Comparison of ENCODE assay signal across 27 cellular contexts in the genomic region with DNA sequence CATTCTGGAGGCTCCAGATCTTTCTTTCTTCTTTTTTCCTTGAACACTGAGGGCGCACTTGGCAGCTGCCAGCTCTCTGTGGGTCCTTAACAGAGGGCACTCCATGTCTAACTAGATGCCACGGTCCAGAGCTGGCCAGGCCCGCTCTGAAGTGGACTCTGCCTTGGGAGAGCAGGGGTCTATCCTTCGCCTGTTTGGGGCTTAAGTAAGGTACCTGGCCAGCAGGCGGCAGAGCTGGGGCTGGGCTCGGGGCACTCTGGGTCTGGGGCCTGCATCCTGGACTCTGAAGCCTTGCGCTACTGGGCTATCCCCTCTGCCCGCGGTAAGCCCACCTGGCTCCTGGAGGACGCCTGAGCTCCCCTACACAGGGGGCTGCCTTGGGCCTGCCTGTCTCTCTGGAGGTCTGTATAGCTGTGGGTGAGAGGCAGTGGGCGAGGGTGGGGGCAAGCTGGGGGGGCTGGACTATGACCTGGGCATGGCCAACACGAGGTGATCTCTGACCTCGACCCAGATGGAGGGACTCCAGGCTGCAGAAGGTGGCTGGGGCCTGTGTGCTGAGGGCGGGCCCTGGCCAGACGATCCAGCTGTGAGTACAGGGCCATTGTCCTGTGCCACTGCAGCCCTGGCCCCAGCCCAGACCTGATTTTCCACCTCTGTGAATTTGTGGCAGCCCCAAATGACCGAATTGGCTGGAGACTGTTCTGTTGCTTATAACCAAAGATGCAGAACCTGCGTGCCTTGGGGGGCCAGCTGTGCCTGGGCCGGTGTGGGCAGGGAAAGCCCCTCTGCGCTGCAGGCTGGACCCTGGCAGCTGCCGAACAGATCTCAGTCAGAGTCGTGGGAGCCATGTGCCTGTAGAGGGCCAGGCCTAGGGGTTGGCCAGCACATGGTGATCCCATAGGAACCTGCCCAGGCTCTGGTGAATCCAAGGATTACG. TPM values are rescaled to one million over a fixed set of nuclear protein-coding genes. Genes with fewer than 3 reads are reported as not detected.
DNase-seq lines count a peak whose midpoint lies in the region; ATAC-seq, FAIRE-seq and TF ChIP-seq lines count a peak whose summit lies in the region.
"Had no signal": no experiment of that assay in that cellular context is flagged by ENCODE, and none has a peak within 500 bp of the region (broad histone marks: within the 10 kb centered on the region; RNA-seq: fewer than 3 reads in every experiment).

No MANE protein-coding gene starts in this region.

- TF ChIP-seq CTCF in CD14-positive monocyte (IDR thresholded peaks at IDR 0.05) (no peak), GM13976 (IDR thresholded peaks at IDR 0.05; ENCODE audit: borderline replicate concordance, control extremely low read depth, extremely low read depth, insufficient read depth, missing control alignments) (no peak), MCF 10A (IDR thresholded peaks at IDR 0.05; ENCODE audit: unreplicated experiment) (no peak)

- CTCF ChIA-PET in MCF 10A (lab: Yijun Ruan, JAX) = interaction anchor here (0.5 to 28.9 kb wide), 7 partner anchors 14 to 746 kb away, joined by 3 to 530 read pairs (median 3); a partner anchor contains a TSS

- FAIRE-seq in GM12891 (lab: Jason Lieb, UNC) = no peak
- FAIRE-seq: astrocyte, endometrium, GM12878 had no signal

- ATAC-seq in left lobe of liver (peak; percentile 57), GM19463 (IDR thresholded peaks at IDR 0.05; ENCODE audit: unreplicated experiment) (no peak)
- ATAC-seq: gastrocnemius medialis; GM12878; natural killer cell treated with Interleukin-12 subunit alpha and Interleukin-12 subunit beta and Interleukin-15 and Interleukin-18, amount 100 ng/mL, for 72 hours had no signal

- DNase-seq in CD14-positive monocyte (ENCODE audit: low spot score) = peak; percentile 34
- DNase-seq in GM12891 (ENCODE audit: insufficient read length, low spot score) = peak; percentile 22
- peak; percentile 94 for DNase-seq in left lobe of liver (ENCODE audit: low spot score)
- DNase-seq in posterior vena cava (ENCODE audit: low spot score) = peak; percentile 64
- DNase-seq in GM13976 (ENCODE audit: low spot score) = no peak
- DNase-seq in COR-L47 (lab: John Stamatoyannopoulos, UW) = no peak
- no peak for DNase-seq in MCF 10A (ENCODE audit: unreplicated experiment)
- DNase-seq: activated B cell treated with CpG ODN at 0.5 μM for 24 hours; activated CD4-positive, alpha-beta T cell treated with anti-CD3 and anti-CD28 coated beads, Interleukin-2, amount 50 U/mL, for 4 hours; caudate nucleus; CD4-positive, CD25-positive, alpha-beta regulatory T cell; left ventricle myocardium inferior; MG63; NCI-H2029; NCI-H524 treated with DMSO at 0.1 percent for 48 hours; SHP77; stimulated activated naive CD4-positive, alpha-beta T cell treated with Interleukin-2 at 50 U/mL for 16 hours; SW 1271; T-helper 9 cell had no signal

- in situ Hi-C loops in GM13976 (cut with MboI; ENCODE audit: low sequenced_read_pairs, unreplicated experiment) = loop anchor here (10.0 kb wide), 1 partner anchor 165 kb away; no protein-coding TSS in a partner anchor

- H3K4me1 Mint-ChIP-seq in CD14-positive monocyte (peaks cover 44% of the 10 kb centered on the region), MCF 10A (ENCODE audit: insufficient read depth, unreplicated experiment) (peaks cover 3% of the 10 kb centered on the region)
- H3K4me1 Mint-ChIP-seq: activated B cell treated with CpG ODN at 0.5 μM for 24 hours; activated naive CD4-positive, alpha-beta T cell treated with anti-CD3 and anti-CD28 coated beads, Interleukin-2, amount 50 U/mL, for 24 hours; CD4-positive, CD25-positive, alpha-beta regulatory T cell had no signal

- POLR2A ChIA-PET in MCF 10A (lab: Yijun Ruan, JAX) = no interaction called here

- no peak overlapping the region for H3K27ac Mint-ChIP-seq in CD14-positive monocyte
- no peak overlapping the region for H3K27ac Mint-ChIP-seq in MCF 10A (ENCODE audit: low read depth, unreplicated experiment)
- H3K27ac Mint-ChIP-seq: activated B cell treated with CpG ODN at 0.5 μM for 24 hours; activated T-helper 1 cell treated with anti-CD3 and anti-CD28 coated beads, Interleukin-12 subunit alpha, Interleukin-12 subunit beta, Interleukin-2, Interleukin-4 antibody, amounts not matched to agents 30 ng/mL and 10 ng/mL and 1 ng/mL, durations not matched to agents 14 hours and 24 hours and 36 hours; natural killer cell treated with Interleukin-12 subunit alpha and Interleukin-12 subunit beta and Interleukin-15 and Interleukin-18, amount 100 ng/mL, for 72 hours had no signal

- intact Hi-C loops in CD14-positive monocyte (cut with micrococcal nuclease) (loop anchor here (10.0 kb wide), 2 partner anchors 95 to 255 kb away; a partner anchor contains a TSS), posterior vena cava (cut with DNase I) (loop anchor here in 1 of 2 donors (10.0 kb wide), 1 partner anchor 105 kb away; no protein-coding TSS in a partner anchor), MCF 10A (cut with micrococcal nuclease) (no loop called here)

- peaks cover 0 to 7% (median 0%) of the 10 kb centered on the region in 3 donors for H3K27me3 Mint-ChIP-seq in CD14-positive monocyte (ENCODE audit: low read depth in 3 of 3)
- no peaks in the 10 kb centered on the region for H3K27me3 Mint-ChIP-seq in MCF 10A (ENCODE audit: insufficient read depth, unreplicated experiment)
- H3K27me3 Mint-ChIP-seq: activated B cell treated with CpG ODN at 0.5 μM for 24 hours; activated naive CD4-positive, alpha-beta T cell treated with anti-CD3 and anti-CD28 coated beads, Interleukin-2, amount 50 U/mL, for 24 hours; CD4-positive, CD25-positive, alpha-beta regulatory T cell; natural killer cell treated with Interleukin-12 subunit alpha and Interleukin-12 subunit beta and Interleukin-15 and Interleukin-18, amount 100 ng/mL, for 72 hours had no signal

- H3K4me3 Mint-ChIP-seq in CD14-positive monocyte (no peak overlapping the region), MCF 10A (ENCODE audit: unreplicated experiment) (no peak overlapping the region)
- H3K4me3 Mint-ChIP-seq: activated B cell treated with CpG ODN at 0.5 μM for 24 hours; activated naive CD4-positive, alpha-beta T cell treated with anti-CD3 and anti-CD28 coated beads, Interleukin-2, amount 50 U/mL, for 24 hours; activated T-helper 1 cell treated with anti-CD3 and anti-CD28 coated beads, Interleukin-12 subunit alpha, Interleukin-12 subunit beta, Interleukin-2, Interleukin-4 antibody, amounts not matched to agents 30 ng/mL and 10 ng/mL and 1 ng/mL, durations not matched to agents 14 hours and 24 hours and 36 hours; CD4-positive, CD25-positive, alpha-beta regulatory T cell; natural killer cell treated with Interleukin-12 subunit alpha and Interleukin-12 subunit beta and Interleukin-15 and Interleukin-18, amount 100 ng/mL, for 72 hours had no signal

- TF ChIP-seq POLR2A in GM12891 (IDR thresholded peaks at IDR 0.05; ENCODE audit: low read depth, low read length) = no peak

- H3K9me3 Mint-ChIP-seq in CD14-positive monocyte (no peaks in the 10 kb centered on the region), MCF 10A (ENCODE audit: unreplicated experiment) (no peaks in the 10 kb centered on the region)
- H3K9me3 Mint-ChIP-seq: activated B cell treated with CpG ODN at 0.5 μM for 24 hours; activated naive CD4-positive, alpha-beta T cell treated with anti-CD3 and anti-CD28 coated beads, Interleukin-2, amount 50 U/mL, for 24 hours; activated T-helper 1 cell treated with anti-CD3 and anti-CD28 coated beads, Interleukin-12 subunit alpha, Interleukin-12 subunit beta, Interleukin-2, Interleukin-4 antibody, amounts not matched to agents 30 ng/mL and 10 ng/mL and 1 ng/mL, durations not matched to agents 14 hours and 24 hours and 36 hours; CD4-positive, CD25-positive, alpha-beta regulatory T cell; natural killer cell treated with Interleukin-12 subunit alpha and Interleukin-12 subunit beta and Interleukin-15 and Interleukin-18, amount 100 ng/mL, for 72 hours had no signal

- peaks cover 4 to 5% of the 10 kb centered on the region in 2 donors for H3K36me3 Mint-ChIP-seq in CD14-positive monocyte
- no peaks in the 10 kb centered on the region for H3K36me3 Mint-ChIP-seq in MCF 10A (ENCODE audit: insufficient read depth, unreplicated experiment)
- H3K36me3 Mint-ChIP-seq: activated naive CD4-positive, alpha-beta T cell treated with anti-CD3 and anti-CD28 coated beads, Interleukin-2, amount 50 U/mL, for 24 hours; CD4-positive, CD25-positive, alpha-beta regulatory T cell; natural killer cell treated with Interleukin-12 subunit alpha and Interleukin-12 subunit beta and Interleukin-15 and Interleukin-18, amount 100 ng/mL, for 72 hours had no signal

- BruUV-seq in MCF 10A (replicated peaks; lab: Mats Ljungman, UMichigan) = no TSS peak

TF ChIP-seq in GM12891, 5 proteins besides CTCF, POLR2A, EP300 and RAD21:
- no peak for TF ChIP-seq POU2F2 (IDR thresholded peaks at IDR 0.05; ENCODE audit: low read depth, low read length)
- no peak for TF ChIP-seq TAF1 (IDR thresholded peaks at IDR 0.05; ENCODE audit: low read depth, low read length)
- no peak for TF ChIP-seq SPI1 (IDR thresholded peaks at IDR 0.05; ENCODE audit: low read depth, low read length)
- no peak for TF ChIP-seq POLR2AphosphoS5 (IDR thresholded peaks at IDR 0.05; ENCODE audit: low read depth, low read length)
- TF ChIP-seq PAX5 (IDR thresholded peaks at IDR 0.05; ENCODE audit: insufficient read depth, low read length, severe bottlenecking) = no peak

RNA-seq across cellular contexts. Expression of a gene that starts 26.5 kb away (rescaled TPM):
- polyA plus RNA-seq in CD14-positive monocyte = 10 to 100 TPM; 16.8 to 17.8 TPM
- 9.6 TPM for polyA plus RNA-seq in GM12891 (2012; ENCODE audit: low read depth, missing spikeins)
- total RNA-seq in left lobe of liver (15.5 TPM), posterior vena cava (10 to 100 TPM; 29.1 to 41.3 TPM), MCF 10A (2022) (78.5 and 91.3 TPM in 2 replicates)

Comparison
In these comparisons a context has a peak if more than half of its experiments do, and no peak if none do; other contexts are left out.
1. DNase-seq: peak in CD14-positive monocyte (single experiment), GM12891 (single experiment), left lobe of liver (single experiment) and posterior vena cava (single experiment); none in GM13976 (single experiment), COR-L47 (single experiment) and MCF 10A (single experiment).